Comparison of ENCODE assay signal across 24 cellular contexts in genomic region chr16:25095636-25096035, GRCh38.
"Had no signal": no experiment of that assay in that cellular context is flagged by ENCODE, and none has a peak within 500 bp of the region (broad histone marks: within the 10 kb centered on the region; RNA-seq: fewer than 3 reads in every experiment).

No MANE protein-coding gene starts in this region.

- H3K9me3 ChIP-seq: esophagus squamous epithelium, gastrocnemius medialis, heart right ventricle, left lung, lower lobe of right lung, mucosa of descending colon had no signal

- H3K27me3 ChIP-seq: dorsolateral prefrontal cortex, esophagus squamous epithelium, gastrocnemius medialis, heart right ventricle, left lung had no signal

- H3K27ac Mint-ChIP-seq: mesothelial cell of epicardium had no signal

- H3K4me3 Mint-ChIP-seq: mesothelial cell of epicardium, naive B cell had no signal

- H3K27me3 Mint-ChIP-seq: naive B cell had no signal

- DNase-seq: dermis blood vessel endothelial cell; dorsolateral prefrontal cortex; effector CD4-positive, alpha-beta T cell; effector memory CD4-positive, alpha-beta T cell; erythroblast; esophagus squamous epithelium; foreskin fibroblast; foreskin melanocyte; gastrocnemius medialis; glutamatergic neuron; head of caudate nucleus; heart right ventricle; hippocampal formation; left cardiac atrium; left lung; left ventricle myocardium superior; lower lobe of right lung; mesenchymal stem cell; mucosa of descending colon; naive B cell had no signal

- H3K4me1 ChIP-seq: esophagus squamous epithelium, gastrocnemius medialis, lower lobe of right lung had no signal

- H3K36me3 Mint-ChIP-seq: mesothelial cell of epicardium, naive B cell had no signal

- H3K9me3 Mint-ChIP-seq: mesothelial cell of epicardium, naive B cell had no signal

- H3K4me1 Mint-ChIP-seq: mesothelial cell of epicardium had no signal

- H3K27ac ChIP-seq: coronary artery, dorsolateral prefrontal cortex, epithelial cell of prostate, esophagus squamous epithelium, gastrocnemius medialis, heart right ventricle, left lung, lower lobe of right lung had no signal

- ATAC-seq: esophagus mucosa, gastrocnemius medialis, heart right ventricle, left cardiac atrium, left lung, left ventricle myocardium superior, lower lobe of right lung, mucosa of descending colon had no signal

- H3K4me3 ChIP-seq: coronary artery, dorsolateral prefrontal cortex, esophagus squamous epithelium, gastrocnemius medialis, heart right ventricle, left lung, lower lobe of right lung, mucosa of descending colon had no signal

- H3K36me3 ChIP-seq: esophagus squamous epithelium, gastrocnemius medialis, heart right ventricle, left lung, lower lobe of right lung had no signal
